ENCODE assay signal across 8 cellular contexts in genomic region chr2:28393115-28393836, GRCh38. TPM values are rescaled to one million over a fixed set of nuclear protein-coding genes. Genes with fewer than 3 reads are reported as not detected.
DNase-seq lines count a peak whose midpoint lies in the region; ATAC-seq and TF ChIP-seq lines count a peak whose summit lies in the region.

No MANE protein-coding gene starts in this region.

- H3K9ac ChIP-seq in HUES64 (ENCODE audit: low read depth, low read length), result peak overlapping the region; percentile 73

- TF ChIP-seq CTCF in WERI-Rb-1 (IDR thresholded peaks at IDR 0.05; ENCODE audit: low read depth, low read length), result no peak
- no peak for TF ChIP-seq CTCF in choroid plexus epithelial cell (conservative IDR thresholded peaks at IDR 0.05; ENCODE audit: low read depth, low read length)
- TF ChIP-seq CTCF in left lung (IDR thresholded peaks at IDR 0.05), result no peak

- POLR2A ChIA-PET in CD8-positive, alpha-beta memory T cell (lab: Charles Lee), result interaction anchor here (0.6 to 3.1 kb wide), 9 partner anchors 10 to 620 kb away, joined by 3 to 21 read pairs (median 3); no protein-coding TSS in a partner anchor

- ATAC-seq in left lung (peak; percentile 3), HG02981 (IDR thresholded peaks at IDR 0.05; ENCODE audit: unreplicated experiment) (no peak)

- intact Hi-C loops in left lung (cut with DNase I), result loop anchor here in 1 of 2 donors (10.0 kb wide), 1 partner anchor 688 kb away; no protein-coding TSS in a partner anchor

- peaks cover 30% of the 10 kb centered on the region for H3K4me1 ChIP-seq in CD8-positive, alpha-beta memory T cell (ENCODE audit: insufficient read depth, low read length)
- H3K4me1 ChIP-seq in HUES64 (ENCODE audit: insufficient read depth, low read length) (peaks cover 30% of the 10 kb centered on the region), left lung (peaks cover 8 to 46% of the 10 kb centered on the region in 2 donors)

- no peaks in the 10 kb centered on the region for H3K9me3 ChIP-seq in CD8-positive, alpha-beta memory T cell (ENCODE audit: low read length)
- H3K9me3 ChIP-seq in HUES64 (ENCODE audit: insufficient read depth, low read depth, low read length), result no peaks in the 10 kb centered on the region
- no peaks in the 10 kb centered on the region for H3K9me3 ChIP-seq in WERI-Rb-1 (ENCODE audit: severe bottlenecking)
- no peaks in the 10 kb centered on the region for H3K9me3 ChIP-seq in left lung

- peaks cover 0 to 3% (median 2%) of the 10 kb centered on the region in 5 donors for H3K9me3 Mint-ChIP-seq in CD8-positive, alpha-beta memory T cell

- H3K4me3 ChIP-seq in CD8-positive, alpha-beta memory T cell (ENCODE audit: low read length), result peak overlapping the region; percentile 68
- peak overlapping the region; percentile 72 for H3K4me3 ChIP-seq in HUES64 (ENCODE audit: low read length)
- peak overlapping the region; percentile 69 for H3K4me3 ChIP-seq in WERI-Rb-1 (ENCODE audit: low read depth, low read length)
- H3K4me3 ChIP-seq in choroid plexus epithelial cell (ENCODE audit: low read depth, low read length), result peak overlapping the region; percentile 93
- H3K4me3 ChIP-seq in left lung, result peak overlapping the region; percentile 72 to 93

- H3K36me3 ChIP-seq in CD8-positive, alpha-beta memory T cell (ENCODE audit: insufficient read depth, low read length), result peaks cover 4% of the 10 kb centered on the region
- H3K36me3 ChIP-seq in HUES64 (ENCODE audit: insufficient read depth, low read length), result no peaks in the 10 kb centered on the region
- H3K36me3 ChIP-seq in WERI-Rb-1, result no peaks in the 10 kb centered on the region
- H3K36me3 ChIP-seq in left lung, result peaks cover 0 to 9% of the 10 kb centered on the region in 2 donors

- CTCF ChIA-PET in CD8-positive, alpha-beta memory T cell (lab: Charles Lee), result interaction anchor here (0.9 to 1.6 kb wide), 9 partner anchors 10 to 223 kb away, joined by 3 to 8 read pairs (median 4); no protein-coding TSS in a partner anchor

- H3K4me1 Mint-ChIP-seq in CD8-positive, alpha-beta memory T cell, result peaks cover 27 to 34% (median 28%) of the 10 kb centered on the region in 3 donors

- WGBS in HUES64, result under 1% methylated on average over 81 of the region's 81 CpGs

- H3K27ac ChIP-seq in CD8-positive, alpha-beta memory T cell (ENCODE audit: low read depth, low read length), result peak overlapping the region; percentile 89
- H3K27ac ChIP-seq in HUES64 (ENCODE audit: low read depth, low read length) (peak overlapping the region; percentile 82; the same call in 1 of the 2 replicates), WERI-Rb-1 (peak overlapping the region; percentile 91), left lung (peak overlapping the region; percentile 99 to 100)

- peaks cover 0 to 6% of the 10 kb centered on the region in 2 donors for H3K27me3 Mint-ChIP-seq in CD8-positive, alpha-beta memory T cell

- DNase-seq in CD8-positive, alpha-beta memory T cell, result peak; percentile 37 to 71 (median 55)
- peak; percentile 72 for DNase-seq in WERI-Rb-1
- DNase-seq in choroid plexus epithelial cell (ENCODE audit: low read depth), result peak; percentile 76
- peak; percentile 69 to 90 for DNase-seq in left lung
- DNase-seq in stimulated activated CD4-positive, alpha-beta T cell treated with anti-CD3 and anti-CD28 coated beads, TNF-alpha, amount 100 ng/mL, for 24 hours (ENCODE audit: low read depth in 3 of 3), result peak; percentile 22 to 57 (median 33)
- DNase-seq in islet precursor cell, result no peak

- no peak overlapping the region for H3K4me3 Mint-ChIP-seq in CD8-positive, alpha-beta memory T cell

- peaks cover 0 to 21% (median 0%) of the 10 kb centered on the region in 3 donors for H3K36me3 Mint-ChIP-seq in CD8-positive, alpha-beta memory T cell

- peak overlapping the region in 7 of 8 donors; percentile 59 to 100 (median 83) for H3K27ac Mint-ChIP-seq in CD8-positive, alpha-beta memory T cell

- H3K27me3 ChIP-seq in CD8-positive, alpha-beta memory T cell (ENCODE audit: insufficient read depth, low read length, poor library complexity, severe bottlenecking), result no peaks in the 10 kb centered on the region
- H3K27me3 ChIP-seq in HUES64 (ENCODE audit: insufficient read depth, low read length) (peaks cover 57% of the 10 kb centered on the region), WERI-Rb-1 (ENCODE audit: insufficient read depth, low read depth, severe bottlenecking) (no peaks in the 10 kb centered on the region), left lung (no peaks in the 10 kb centered on the region)

RNA-seq across cellular contexts. Expression of gene FOSL2, which starts 0.6 kb away (rescaled TPM):
- total RNA-seq in CD8-positive, alpha-beta memory T cell, result 10 to 100 TPM; 46.2 to 47.3 TPM
- polyA plus RNA-seq in CD8-positive, alpha-beta memory T cell, result 14.1 TPM
- polyA plus RNA-seq in HUES64 (2013, experiment 1 of 2), result 1.4 TPM
- polyA plus RNA-seq in HUES64 (2013, experiment 2 of 2), result 1.0 TPM
- 100 to 1,000 TPM in 1 of 2 donors, 10 to 100 TPM in 1; 83.4 to 114 TPM for total RNA-seq in left lung
